Comparison of ENCODE assay signal across 8 cellular contexts in genomic region chr11:64675417-64676252, GRCh38. TPM values are rescaled to one million over a fixed set of nuclear protein-coding genes. Genes with fewer than 3 reads are reported as not detected.
DNase-seq lines count a peak whose midpoint lies in the region; ATAC-seq and TF ChIP-seq lines count a peak whose summit lies in the region.

No MANE protein-coding gene starts in this region.

- no peak for ATAC-seq in GM18519 (IDR thresholded peaks at IDR 0.05; ENCODE audit: low FRiP score, unreplicated experiment)

- no peak for TF ChIP-seq POLR2A in suprapubic skin (IDR thresholded peaks at IDR 0.05)

- H3K36me3 ChIP-seq in OCI-LY3 (replicated peaks; ENCODE audit: low read depth, low read length) (no peaks in the 10 kb centered on the region), suprapubic skin (no peaks in the 10 kb centered on the region)

- H4K20me1 ChIP-seq in OCI-LY3 (ENCODE audit: insufficient read depth, low read length), result no peaks in the 10 kb centered on the region

- TF ChIP-seq EP300 in suprapubic skin (IDR thresholded peaks at IDR 0.05), result no peak

- peaks cover 31% of the 10 kb centered on the region for H3K27me3 ChIP-seq in OCI-LY3 (ENCODE audit: low read depth, low read length)
- peaks cover 36% of the 10 kb centered on the region for H3K27me3 ChIP-seq in suprapubic skin

- peak overlapping the region; percentile 84 for H3K4me2 ChIP-seq in OCI-LY3 (ENCODE audit: low read length)

- H3K9me3 ChIP-seq in OCI-LY3 (ENCODE audit: insufficient read depth, low read length), result no peaks in the 10 kb centered on the region
- no peaks in the 10 kb centered on the region for H3K9me3 ChIP-seq in suprapubic skin

- TF ChIP-seq CTCF in OCI-LY3 (IDR thresholded peaks at IDR 0.05; ENCODE audit: low read depth, low read length), result no peak
- TF ChIP-seq CTCF in fibroblast of villous mesenchyme (IDR thresholded peaks at IDR 0.05; ENCODE audit: insufficient read depth, low read depth, low read length), result no peak
- no peak for TF ChIP-seq CTCF in suprapubic skin (IDR thresholded peaks at IDR 0.05)

- H3K9ac ChIP-seq in OCI-LY3 (ENCODE audit: low read length), result peak overlapping the region; percentile 33; the same call in 1 of the 2 replicates

- 54% methylated on average over 15 of the region's 20 CpGs for WGBS in suprapubic skin

- H3K4me3 ChIP-seq in OCI-LY3 (ENCODE audit: low read length), result peak overlapping the region; percentile 57
- H3K4me3 ChIP-seq in fibroblast of villous mesenchyme (ENCODE audit: low read depth, low read length), result no peak overlapping the region
- H3K4me3 ChIP-seq in suprapubic skin, result no peak overlapping the region

- H3K27ac ChIP-seq in OCI-LY3 (ENCODE audit: low read length) (peak overlapping the region; percentile 16), suprapubic skin (no peak overlapping the region)

- H3K79me2 ChIP-seq in OCI-LY3 (ENCODE audit: low read length), result no peaks in the 10 kb centered on the region

- no peak overlapping the region for H2AFZ ChIP-seq in OCI-LY3 (ENCODE audit: low read depth, low read length)

- DNase-seq in GM04503 (ENCODE audit: low read depth) (peak; percentile 68), fibroblast of villous mesenchyme (ENCODE audit: low read depth) (peak; percentile 81), renal cortical epithelial cell (ENCODE audit: low read depth) (peak; percentile 23), NAMALWA (ENCODE audit: low spot score) (no peak), suprapubic skin (ENCODE audit: low spot score in 2 of 2) (no peak)
- no peak for DNase-seq in activated T-cell treated with anti-CD3 and anti-CD28 coated beads, Interleukin-2, amount 50 U/mL, for 48 hours

- H3K4me1 ChIP-seq in OCI-LY3 (ENCODE audit: low read length), result peaks cover 72% of the 10 kb centered on the region
- H3K4me1 ChIP-seq in suprapubic skin, result peaks cover 11% of the 10 kb centered on the region

RNA-seq across cellular contexts. Expression of gene NRXN2, which starts 47.4 kb away (rescaled TPM):
- total RNA-seq in fibroblast of villous mesenchyme (2.6 and 5.2 TPM in 2 replicates), renal cortical epithelial cell (under 0.01 TPM in 1 of 2 replicates, not detected in the other), suprapubic skin (under 1 TPM in 3 of 4 donors, not detected in 1; 0.21 to 0.72 (median 0.64) TPM)

Comparison
In these comparisons a context has a peak if more than half of its experiments do, and no peak if none do; other contexts are left out.
1. DNase-seq: peak in GM04503 (single experiment), fibroblast of villous mesenchyme (single experiment) and renal cortical epithelial cell (single experiment); none in NAMALWA (single experiment), suprapubic skin (0 of 2) and activated T-cell treated with anti-CD3 and anti-CD28 coated beads, Interleukin-2, amount 50 U/mL, for 48 hours (0 of 2).